ENCODE assay signal across 10 cellular contexts in genomic region chr22:46079861-46080821, GRCh38.
A peak's percentile ranks its signal among the peaks of the same experiment; 100 is the strongest.
DNase-seq lines count a peak whose midpoint lies in the region; ATAC-seq and TF ChIP-seq lines count a peak whose summit lies in the region.
"Had no signal": no experiment of that assay in that cellular context is flagged by ENCODE, and none has a peak within 500 bp of the region (broad histone marks: within the 10 kb centered on the region; RNA-seq: fewer than 3 reads in every experiment).

No MANE protein-coding gene starts in this region.

- intact Hi-C loops in thyroid gland (cut with DNase I) = no loop called here

- peak; percentile 59 for DNase-seq in NCI-H1436 (lab: John Stamatoyannopoulos, UW)
- DNase-seq in NCI-H1436 treated with DMSO at 0.1 percent for 48 hours (lab: John Stamatoyannopoulos, UW) = no peak
- DNase-seq in amygdala (lab: John Stamatoyannopoulos, UW) = peak in 55 of 56 donors; percentile 62 to 95 (median 87)
- DNase-seq in hypothalamus (lab: John Stamatoyannopoulos, UW) = peak in 46 of 51 donors; percentile 60 to 95 (median 89)
- peak; percentile 29 to 31 for DNase-seq in thyroid gland
- DNase-seq in NCI-H526 treated with DMSO at 0.1 percent for 48 hours (lab: John Stamatoyannopoulos, UW) = no peak
- DNase-seq in DMS53 treated with DMSO at 0.1 percent for 48 hours (lab: John Stamatoyannopoulos, UW; ENCODE audit: unreplicated experiment) = no peak

- ATAC-seq in HG03039 (IDR thresholded peaks at IDR 0.05; ENCODE audit: unreplicated experiment) = no peak
- ATAC-seq: K562 had no signal

- peak overlapping the region in 1 of 3 donors; percentile 20 for H3K4me3 ChIP-seq in thyroid gland (replicated peaks in 1 of 3)
- H3K4me3 ChIP-seq: BLaER1 treated with 17β-estradiol and CSF1 and Interleukin-3, amounts not matched to agents 10 nM and 100 nM; K562 had no signal

- no peaks in the 10 kb centered on the region for H3K36me3 ChIP-seq in thyroid gland

- no peaks in the 10 kb centered on the region for H3K27me3 ChIP-seq in thyroid gland

- TF ChIP-seq POLR2A in thyroid gland (IDR thresholded peaks at IDR 0.05) = no peak

- no peak for TF ChIP-seq CTCF in thyroid gland (IDR thresholded peaks at IDR 0.05)

- 65 to 73% methylated on average over 15 to 45 of the region's 57 CpGs for WGBS in thyroid gland, 2 donors

- H3K27ac ChIP-seq in thyroid gland = peak overlapping the region; percentile 95 to 97 (median 97)
- H3K27ac ChIP-seq: BLaER1 treated with 17β-estradiol and CSF1 and Interleukin-3, amounts not matched to agents 10 nM and 100 nM had no signal

- no peaks in the 10 kb centered on the region for H3K9me3 ChIP-seq in thyroid gland
- H3K9me3 ChIP-seq: BLaER1 treated with 17β-estradiol and CSF1 and Interleukin-3, amounts not matched to agents 10 nM and 100 nM had no signal

- peaks cover 32 to 65% of the 10 kb centered on the region in 2 donors for H3K4me1 ChIP-seq in thyroid gland

Comparison
In these comparisons a context has a peak if more than half of its experiments do, and no peak if none do; other contexts are left out.
1. DNase-seq: peak in NCI-H1436 (single experiment), amygdala (55 of 56), hypothalamus (46 of 51) and thyroid gland (2 of 2); none in NCI-H1436 treated with DMSO at 0.1 percent for 48 hours (single experiment), NCI-H526 treated with DMSO at 0.1 percent for 48 hours (single experiment) and DMS53 treated with DMSO at 0.1 percent for 48 hours (single experiment).